ENCODE assay signal across 13 cellular contexts in genomic region chr15:74208901-74209559, GRCh38. TPM values are rescaled to one million over a fixed set of nuclear protein-coding genes. Genes with fewer than 3 reads are reported as not detected.
DNase-seq lines count a peak whose midpoint lies in the region; ATAC-seq, FAIRE-seq and TF ChIP-seq lines count a peak whose summit lies in the region.
"Had no signal": no experiment of that assay in that cellular context is flagged by ENCODE, and none has a peak within 500 bp of the region (broad histone marks: within the 10 kb centered on the region; RNA-seq: fewer than 3 reads in every experiment).

No MANE protein-coding gene starts in this region.

- no peaks in the 10 kb centered on the region for H3K36me3 ChIP-seq in smooth muscle cell (ENCODE audit: low read depth)
- no peaks in the 10 kb centered on the region for H3K36me3 ChIP-seq in gastrocnemius medialis
- H3K36me3 ChIP-seq: ovary, suprapubic skin had no signal

- H3F3A ChIP-seq in smooth muscle cell (ENCODE audit: low read depth): no peaks in the 10 kb centered on the region

- no peak for TF ChIP-seq POLR2A in gastrocnemius medialis (IDR thresholded peaks at IDR 0.05)

- H3K4me3 ChIP-seq in smooth muscle cell (no peak overlapping the region), gastrocnemius medialis (no peak overlapping the region)
- H3K4me3 ChIP-seq: ovary, SK-N-MC, suprapubic skin had no signal

- intact Hi-C loops in gastrocnemius medialis (cut with DNase I; ENCODE audit: low total_unique reads): no loop called here

- in situ Hi-C loops in gastrocnemius medialis (cut with MboI; ENCODE audit: low sequenced_read_pairs in 4 of 4): no loop called here

- H4K20me1 ChIP-seq in smooth muscle cell (ENCODE audit: low read depth): no peaks in the 10 kb centered on the region

- TF ChIP-seq CTCF in smooth muscle cell (IDR thresholded peaks at IDR 0.05; ENCODE audit: borderline replicate concordance, insufficient read depth, poor library complexity, severe bottlenecking) (no peak), gastrocnemius medialis (IDR thresholded peaks at IDR 0.05 in 4 of 5, conservative IDR thresholded peaks at IDR 0.05 in 1 of 5) (no peak)

- FAIRE-seq in RCC 7860 (lab: Jason Lieb, UNC): no peak
- FAIRE-seq: keratinocyte had no signal

- DNase-seq in NCI-H526 (lab: John Stamatoyannopoulos, UW) (peak; percentile 38 to 67), NCI-H526 treated with DMSO at 0.1 percent for 48 hours (lab: John Stamatoyannopoulos, UW) (no peak), RCC 7860 (ENCODE audit: low spot score) (peak; percentile 74), glomerular visceral epithelial cell (ENCODE audit: extremely low spot score) (peak; percentile 91), smooth muscle cell (lab: John Stamatoyannopoulos, UW; ENCODE audit: unreplicated experiment) (no peak), gastrocnemius medialis (no peak), LoVo (ENCODE audit: low spot score) (no peak)
- DNase-seq: activated CD4-positive, alpha-beta memory T cell treated with anti-CD3 and anti-CD28 coated beads for 36 hours; ovary had no signal

- ATAC-seq in gastrocnemius medialis (no peak), GM19467 (IDR thresholded peaks at IDR 0.05; ENCODE audit: unreplicated experiment) (no peak)

- H3K27ac ChIP-seq in smooth muscle cell (ENCODE audit: low read depth) (peak overlapping the region; percentile 61), gastrocnemius medialis (no peak overlapping the region)
- H3K27ac ChIP-seq: ovary, SK-N-MC, suprapubic skin had no signal

- no peaks in the 10 kb centered on the region for H3K79me2 ChIP-seq in smooth muscle cell (ENCODE audit: low read depth)

- H3K9ac ChIP-seq in smooth muscle cell (ENCODE audit: low read depth): no peak overlapping the region

- no peaks in the 10 kb centered on the region for H3K27me3 ChIP-seq in smooth muscle cell (ENCODE audit: low read depth)
- H3K27me3 ChIP-seq in gastrocnemius medialis: no peaks in the 10 kb centered on the region
- H3K27me3 ChIP-seq: ovary had no signal

- H3K9me3 ChIP-seq in smooth muscle cell (replicated peaks; ENCODE audit: low read depth): no peaks in the 10 kb centered on the region
- no peaks in the 10 kb centered on the region for H3K9me3 ChIP-seq in gastrocnemius medialis
- H3K9me3 ChIP-seq: ovary, suprapubic skin had no signal

- H3K4me1 ChIP-seq in smooth muscle cell (ENCODE audit: low read depth) (peaks cover 36% of the 10 kb centered on the region), gastrocnemius medialis (no peaks in the 10 kb centered on the region)

- WGBS in smooth muscle cell (ENCODE audit: low lambda C conversion rate): 10% methylated on average over 11 of the region's 11 CpGs

- H3K4me2 ChIP-seq in smooth muscle cell: peak overlapping the region; percentile 78

- H2AFZ ChIP-seq in smooth muscle cell (ENCODE audit: low read depth): no peak overlapping the region

RNA-seq across cellular contexts. Expression of gene STRA6, which starts 6.4 kb away (rescaled TPM):
- total RNA-seq in smooth muscle cell (111 and 124 TPM in 2 replicates), gastrocnemius medialis (not detected)
- 237 and 253 TPM in 2 replicates for polyA plus RNA-seq in smooth muscle cell
- total RNA-seq: activated CD4-positive, alpha-beta memory T cell treated with anti-CD3 and anti-CD28 coated beads for 36 hours had no signal
- polyA plus RNA-seq: keratinocyte had no signal

RNA-seq across cellular contexts. Expression of gene CCDC33, which starts 27.1 kb away (rescaled TPM):
- 2.1 and 3.8 TPM in 2 replicates for total RNA-seq in smooth muscle cell
- polyA plus RNA-seq in smooth muscle cell: 5.8 and 10.0 TPM in 2 replicates
- total RNA-seq in gastrocnemius medialis: not detected
- total RNA-seq: activated CD4-positive, alpha-beta memory T cell treated with anti-CD3 and anti-CD28 coated beads for 36 hours had no signal
- polyA plus RNA-seq: keratinocyte had no signal

RNA-seq across cellular contexts. Expression of gene ISLR, which starts 35.5 kb away (rescaled TPM):
- total RNA-seq in smooth muscle cell (67.3 and 119 TPM in 2 replicates), gastrocnemius medialis (10 to 100 TPM in 3 of 4 donors, 1 to 10 TPM in 1; 5.9 to 29.4 (median 25.9) TPM)
- polyA plus RNA-seq in smooth muscle cell: 93.3 and 130 TPM in 2 replicates
- total RNA-seq: activated CD4-positive, alpha-beta memory T cell treated with anti-CD3 and anti-CD28 coated beads for 36 hours had no signal
- polyA plus RNA-seq: keratinocyte had no signal

Comparison
In these comparisons a context has a peak if more than half of its experiments do, and no peak if none do; other contexts are left out.
1. DNase-seq: peak in NCI-H526 (2 of 2), RCC 7860 (single experiment) and glomerular visceral epithelial cell (single experiment); none in NCI-H526 treated with DMSO at 0.1 percent for 48 hours (single experiment), smooth muscle cell (single experiment), gastrocnemius medialis (0 of 2) and LoVo (single experiment).
2. RNA of gene STRA6, which starts 6.4 kb away (total RNA-seq): 111 to 124 TPM in smooth muscle cell; not detected in gastrocnemius medialis; every median in the first group is over 100 times any median in the second.